1 cellular context compared by ENCODE assay signal in genomic region chr19:46736544-46737274, GRCh38.
TF ChIP-seq lines count a peak whose summit lies in the region.

No MANE protein-coding gene starts in this region.

TF ChIP-seq in K562, 482 proteins besides CTCF, POLR2A, EP300 and RAD21 (continued from another document and continues in another):
- TF ChIP-seq MITF (IDR thresholded peaks at IDR 0.05) (peak; percentile 42; the same call in 1 of the 2 replicates), ELK1 (CRISPR knock-in tag; IDR thresholded peaks at IDR 0.05) (no peak), LCOR (CRISPR knock-in tag; IDR thresholded peaks at IDR 0.05) (peak; percentile 91), SIX5 (IDR thresholded peaks at IDR 0.05; ENCODE audit: borderline replicate concordance in 1 of 2, insufficient read depth in 1 of 2, low read depth in 1 of 2, low read length in 2 of 2) (no peak), RHOXF2B (CRISPR knock-in tag; conservative IDR thresholded peaks at IDR 0.05) (no peak), ZNF239 (CRISPR knock-in tag; IDR thresholded peaks at IDR 0.05) (no peak), PRMT5 (CRISPR knock-in tag; IDR thresholded peaks at IDR 0.05) (no peak), ZKSCAN1 (IDR thresholded peaks at IDR 0.05; ENCODE audit: low read depth, low read length) (no peak), THRAP3 (IDR thresholded peaks at IDR 0.05; ENCODE audit: borderline replicate concordance) (no peak), PHB (CRISPR knock-in tag; IDR thresholded peaks at IDR 0.05) (no peak), SP1 (CRISPR knock-in tag; IDR thresholded peaks at IDR 0.05) (peak; percentile 32; the same call in 1 of the 2 replicates), XRCC5 (IDR thresholded peaks at IDR 0.05; ENCODE audit: low read depth, low read length) (no peak; the same call in 1 of the 2 replicates), ZNF584 (CRISPR knock-in tag; IDR thresholded peaks at IDR 0.05; ENCODE audit: low read depth) (peak; percentile 72), PTRF (tag; IDR thresholded peaks at IDR 0.05) (no peak), ARID3A (IDR thresholded peaks at IDR 0.05; ENCODE audit: borderline replicate concordance, low read depth, low read length) (no peak), SETDB1 (IDR thresholded peaks at IDR 0.05; ENCODE audit: low read length) (no peak), TBL1XR1 (IDR thresholded peaks at IDR 0.05; ENCODE audit: low read length in 2 of 2) (no peak), CREB5 (CRISPR knock-in tag; IDR thresholded peaks at IDR 0.05) (no peak), CLOCK (CRISPR knock-in tag; IDR thresholded peaks at IDR 0.05; ENCODE audit: borderline replicate concordance) (no peak), FOXA3 (CRISPR knock-in tag; conservative IDR thresholded peaks at IDR 0.05 in 1 of 2, IDR thresholded peaks at IDR 0.05 in 1 of 2) (no peak), DDX20 (tag; IDR thresholded peaks at IDR 0.05; ENCODE audit: low read depth) (no peak), MTA2 (IDR thresholded peaks at IDR 0.05; ENCODE audit: low read depth) (no peak), KDM5B (IDR thresholded peaks at IDR 0.05; ENCODE audit: insufficient replicate concordance, low read depth, low read length) (no peak), ETS2 (tag; IDR thresholded peaks at IDR 0.05; ENCODE audit: borderline replicate concordance, poor library complexity, severe bottlenecking) (no peak), RBM17 (IDR thresholded peaks at IDR 0.05; ENCODE audit: borderline replicate concordance, low read depth, low read length) (no peak), POLR2AphosphoS5 (IDR thresholded peaks at IDR 0.05; ENCODE audit: control insufficient read depth, insufficient read depth, low read depth, low read length) (0 out of 2 replicates have a peak, but pooled peaks have one; percentile 26), TGIF2 (CRISPR knock-in tag; IDR thresholded peaks at IDR 0.05) (no peak), HSF4 (CRISPR knock-in tag; IDR thresholded peaks at IDR 0.05; ENCODE audit: borderline replicate concordance) (no peak), CREB3 (tag; conservative IDR thresholded peaks at IDR 0.05; ENCODE audit: low read depth) (no peak), GABPA (tag; conservative IDR thresholded peaks at IDR 0.05; ENCODE audit: low read depth) (peak; percentile 59), KLF10 (CRISPR knock-in tag; IDR thresholded peaks at IDR 0.05) (no peak), ZC3H4 (CRISPR knock-in tag; IDR thresholded peaks at IDR 0.05; ENCODE audit: borderline replicate concordance) (no peak), SNRNP70 (optimal IDR thresholded peaks at IDR 0.05; ENCODE audit: low read depth, low read length) (no peak)
- TF ChIP-seq, protein P1, sequence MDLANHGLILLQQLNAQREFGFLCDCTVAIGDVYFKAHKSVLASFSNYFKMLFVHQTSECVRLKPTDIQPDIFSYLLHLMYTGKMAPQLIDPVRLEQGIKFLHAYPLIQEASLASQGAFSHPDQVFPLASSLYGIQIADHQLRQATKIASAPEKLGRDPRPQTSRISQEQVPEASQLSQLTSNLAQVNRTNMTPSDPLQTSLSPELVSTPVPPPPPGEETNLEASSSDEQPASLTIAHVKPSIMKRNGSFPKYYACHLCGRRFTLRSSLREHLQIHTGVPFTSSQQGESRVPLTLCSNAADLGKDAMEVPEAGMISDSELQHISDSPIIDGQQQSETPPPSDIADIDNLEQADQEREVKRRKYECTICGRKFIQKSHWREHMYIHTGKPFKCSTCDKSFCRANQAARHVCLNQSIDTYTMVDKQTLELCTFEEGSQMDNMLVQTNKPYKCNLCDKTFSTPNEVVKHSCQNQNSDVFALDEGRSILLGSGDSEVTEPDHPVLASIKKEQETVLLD (IDR thresholded peaks at IDR 0.05) = peak; percentile 68; the same call in 1 of the 2 replicates
- TF ChIP-seq, protein P2, sequence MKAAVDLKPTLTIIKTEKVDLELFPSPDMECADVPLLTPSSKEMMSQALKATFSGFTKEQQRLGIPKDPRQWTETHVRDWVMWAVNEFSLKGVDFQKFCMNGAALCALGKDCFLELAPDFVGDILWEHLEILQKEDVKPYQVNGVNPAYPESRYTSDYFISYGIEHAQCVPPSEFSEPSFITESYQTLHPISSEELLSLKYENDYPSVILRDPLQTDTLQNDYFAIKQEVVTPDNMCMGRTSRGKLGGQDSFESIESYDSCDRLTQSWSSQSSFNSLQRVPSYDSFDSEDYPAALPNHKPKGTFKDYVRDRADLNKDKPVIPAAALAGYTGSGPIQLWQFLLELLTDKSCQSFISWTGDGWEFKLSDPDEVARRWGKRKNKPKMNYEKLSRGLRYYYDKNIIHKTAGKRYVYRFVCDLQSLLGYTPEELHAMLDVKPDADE (conservative IDR thresholded peaks at IDR 0.05; ENCODE audit: control insufficient read depth, low read depth, low read length) = no peak
- TF ChIP-seq, protein P3, sequence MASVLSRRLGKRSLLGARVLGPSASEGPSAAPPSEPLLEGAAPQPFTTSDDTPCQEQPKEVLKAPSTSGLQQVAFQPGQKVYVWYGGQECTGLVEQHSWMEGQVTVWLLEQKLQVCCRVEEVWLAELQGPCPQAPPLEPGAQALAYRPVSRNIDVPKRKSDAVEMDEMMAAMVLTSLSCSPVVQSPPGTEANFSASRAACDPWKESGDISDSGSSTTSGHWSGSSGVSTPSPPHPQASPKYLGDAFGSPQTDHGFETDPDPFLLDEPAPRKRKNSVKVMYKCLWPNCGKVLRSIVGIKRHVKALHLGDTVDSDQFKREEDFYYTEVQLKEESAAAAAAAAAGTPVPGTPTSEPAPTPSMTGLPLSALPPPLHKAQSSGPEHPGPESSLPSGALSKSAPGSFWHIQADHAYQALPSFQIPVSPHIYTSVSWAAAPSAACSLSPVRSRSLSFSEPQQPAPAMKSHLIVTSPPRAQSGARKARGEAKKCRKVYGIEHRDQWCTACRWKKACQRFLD (CRISPR knock-in tag; IDR thresholded peaks at IDR 0.05) = no peak
- TF ChIP-seq, protein P4, sequence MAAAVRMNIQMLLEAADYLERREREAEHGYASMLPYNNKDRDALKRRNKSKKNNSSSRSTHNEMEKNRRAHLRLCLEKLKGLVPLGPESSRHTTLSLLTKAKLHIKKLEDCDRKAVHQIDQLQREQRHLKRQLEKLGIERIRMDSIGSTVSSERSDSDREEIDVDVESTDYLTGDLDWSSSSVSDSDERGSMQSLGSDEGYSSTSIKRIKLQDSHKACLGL (CRISPR knock-in tag; IDR thresholded peaks at IDR 0.05; ENCODE audit: borderline replicate concordance, poor library complexity, severe bottlenecking) = no peak
- TF ChIP-seq, protein P5, sequence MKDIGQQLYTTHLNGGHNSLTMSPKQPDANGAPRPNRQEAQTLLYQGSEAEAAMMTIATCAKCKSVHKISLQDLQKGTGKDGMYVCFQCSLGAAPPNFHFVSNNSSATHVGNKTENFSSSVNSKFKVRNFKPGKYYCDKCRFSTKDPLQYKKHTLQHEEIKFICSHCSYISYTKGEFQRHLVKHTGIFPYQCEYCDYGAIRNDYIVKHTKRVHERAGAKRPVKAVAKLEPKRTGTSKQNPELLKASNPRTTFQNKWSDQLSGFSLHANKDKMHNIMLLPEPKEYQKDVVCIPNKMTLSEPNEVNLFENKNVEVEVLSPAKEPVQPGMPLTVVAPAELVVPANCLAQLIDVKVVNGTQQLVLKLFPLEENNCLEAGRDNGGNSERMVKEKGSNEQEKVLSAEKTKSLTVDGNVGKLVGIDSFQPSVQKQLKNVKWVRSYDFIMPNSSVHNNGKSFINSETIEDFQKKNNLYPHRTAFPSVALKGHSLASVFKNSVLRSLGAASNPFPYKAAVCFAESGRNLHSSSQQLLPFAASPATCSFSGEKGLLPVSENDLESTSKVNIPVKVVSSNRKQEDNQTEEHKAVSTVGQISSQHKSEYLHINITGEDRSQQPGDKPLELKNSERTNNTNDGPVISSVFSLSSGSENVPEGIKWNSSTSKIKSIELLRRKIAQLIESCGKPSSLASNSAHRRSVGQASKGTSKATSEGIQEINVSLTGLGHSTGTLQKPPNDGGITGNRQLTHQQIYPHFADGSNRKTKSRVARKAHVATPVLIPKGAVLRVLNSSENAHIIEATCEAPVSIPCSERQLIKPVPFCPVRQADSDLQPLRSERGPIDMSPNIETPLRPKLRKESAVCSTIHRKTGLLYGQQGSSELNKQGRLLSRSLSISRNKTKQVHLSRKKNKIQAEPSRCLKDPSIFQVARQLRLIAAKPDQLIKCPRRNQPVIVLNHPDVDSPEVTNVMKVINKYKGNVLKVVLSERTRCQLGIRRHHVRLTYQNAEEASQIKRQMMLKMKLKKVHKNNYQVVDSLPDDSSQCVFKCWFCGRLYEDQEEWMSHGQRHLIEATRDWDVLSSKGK (CRISPR knock-in tag; IDR thresholded peaks at IDR 0.05) = no peak
- TF ChIP-seq, protein P6, sequence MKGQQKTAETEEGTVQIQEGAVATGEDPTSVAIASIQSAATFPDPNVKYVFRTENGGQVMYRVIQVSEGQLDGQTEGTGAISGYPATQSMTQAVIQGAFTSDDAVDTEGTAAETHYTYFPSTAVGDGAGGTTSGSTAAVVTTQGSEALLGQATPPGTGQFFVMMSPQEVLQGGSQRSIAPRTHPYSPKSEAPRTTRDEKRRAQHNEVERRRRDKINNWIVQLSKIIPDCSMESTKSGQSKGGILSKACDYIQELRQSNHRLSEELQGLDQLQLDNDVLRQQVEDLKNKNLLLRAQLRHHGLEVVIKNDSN (CRISPR knock-in tag; IDR thresholded peaks at IDR 0.05) = peak; percentile 97
